ENCODE assay signal across 20 cellular contexts in the genomic region with DNA sequence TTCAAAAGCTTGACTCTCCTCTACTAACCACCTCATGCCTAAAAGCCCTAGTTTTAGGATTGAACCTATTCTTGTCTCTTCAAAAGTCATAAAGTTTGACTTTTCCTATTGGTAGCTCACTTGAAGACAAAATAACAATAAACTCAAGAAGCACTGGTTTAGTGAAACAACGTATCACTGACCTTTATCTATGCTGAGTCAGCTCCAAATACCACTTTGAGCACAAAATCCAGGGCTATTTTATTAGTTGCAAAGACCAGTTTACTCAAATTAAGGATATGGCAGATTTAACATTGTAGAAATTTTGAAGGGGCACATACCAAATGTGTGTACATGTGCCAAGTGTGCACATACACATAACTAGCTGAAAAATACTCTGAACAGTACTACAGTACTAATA. TPM values are rescaled to one million over a fixed set of nuclear protein-coding genes. Genes with fewer than 3 reads are reported as not detected.
A peak's percentile ranks its signal among the peaks of the same experiment; 100 is the strongest.
DNase-seq lines count a peak whose midpoint lies in the region; ATAC-seq, FAIRE-seq and TF ChIP-seq lines count a peak whose summit lies in the region.
"Had no signal": no experiment of that assay in that cellular context is flagged by ENCODE, and none has a peak within 500 bp of the region (broad histone marks: within the 10 kb centered on the region; RNA-seq: fewer than 3 reads in every experiment).

No MANE protein-coding gene starts in this region.

- H3K27me3 ChIP-seq in IMR-90 (ENCODE audit: control insufficient read depth, insufficient read depth, low read length) (no peaks in the 10 kb centered on the region), K562 (ENCODE audit: control insufficient read depth in 2 of 2, insufficient read depth in 2 of 2, low read length in 2 of 2) (no peaks in the 10 kb centered on the region), H7 (ENCODE audit: control insufficient read depth, insufficient read depth, low read length) (no peaks in the 10 kb centered on the region)
- H3K27me3 ChIP-seq: BE2C; BLaER1 treated with 17β-estradiol and CSF1 and Interleukin-3, amounts not matched to agents 10 nM and 100 nM had no signal

- no peak overlapping the region for H4K8ac ChIP-seq in IMR-90 (ENCODE audit: low read depth in 2 of 2, low read length in 2 of 2)

- in situ Hi-C loops in IMR-90 (cut with MboI; ENCODE audit: low sequenced_read_pairs), result no loop called here
- in situ Hi-C loops in K562 (cut with MboI), result no loop called here

- H4K20me1 ChIP-seq in IMR-90 (ENCODE audit: insufficient read depth, low read length) (no peaks in the 10 kb centered on the region), K562 (replicated peaks; ENCODE audit: control insufficient read depth, insufficient read depth, low read length) (no peaks in the 10 kb centered on the region)
- H4K20me1 ChIP-seq: BLaER1 treated with 17β-estradiol and CSF1 and Interleukin-3, amounts not matched to agents 10 nM and 100 nM had no signal

- H3K9ac ChIP-seq in IMR-90 (ENCODE audit: low read depth, low read length), result no peak overlapping the region
- H3K9ac ChIP-seq in K562 (ENCODE audit: insufficient read depth in 1 of 2, low read depth in 2 of 2, low read length in 2 of 2), result no peak overlapping the region
- H3K9ac ChIP-seq: BLaER1 treated with 17β-estradiol and CSF1 and Interleukin-3, amounts not matched to agents 10 nM and 100 nM; GM23248 had no signal

- H3K4ac ChIP-seq in IMR-90 (ENCODE audit: low read depth, low read length), result no peak overlapping the region

- H2BK20ac ChIP-seq in IMR-90 (ENCODE audit: low read depth, low read length), result no peak overlapping the region

- TF ChIP-seq RAD21 in IMR-90 (IDR thresholded peaks at IDR 0.05; ENCODE audit: low read length), result no peak
- TF ChIP-seq RAD21 in K562 (CRISPR knock-in tag; conservative IDR thresholded peaks at IDR 0.05 in 1 of 2, IDR thresholded peaks at IDR 0.05 in 1 of 2), result no peak

- peak overlapping the region; percentile 75 for H3K27ac Mint-ChIP-seq in Calu3 (ENCODE audit: unreplicated experiment)
- H3K27ac Mint-ChIP-seq: CD4-positive, alpha-beta memory T cell had no signal

- POLR2A ChIA-PET in IMR-90 (lab: Charles Lee; ENCODE audit: unreplicated experiment), result no interaction called here
- POLR2A ChIA-PET in K562 (lab: Yijun Ruan, JAX), result no interaction called here

- peaks cover 30% of the 10 kb centered on the region for H3K4me1 Mint-ChIP-seq in Calu3 (ENCODE audit: low read depth, unreplicated experiment)
- H3K4me1 Mint-ChIP-seq: CD4-positive, alpha-beta memory T cell had no signal

- no peak overlapping the region for H4K91ac ChIP-seq in IMR-90 (ENCODE audit: insufficient read depth, low read depth, low read length)

- H3K4me3 ChIP-seq in IMR-90 (ENCODE audit: insufficient read depth, low read depth, low read length) (no peak overlapping the region), K562 (no peak overlapping the region), H7 (ENCODE audit: insufficient read depth, low read depth, low read length) (no peak overlapping the region)
- H3K4me3 ChIP-seq: BLaER1 treated with 17β-estradiol and CSF1 and Interleukin-3, amounts not matched to agents 10 nM and 100 nM; GM23248; HAP-1 had no signal

- intact Hi-C loops in Calu3 (cut with micrococcal nuclease; ENCODE audit: unreplicated experiment), result loop anchor here (2.0 kb wide), 1 partner anchor 50 kb away; no protein-coding TSS in a partner anchor
- intact Hi-C loops in IMR-90 (cut with micrococcal nuclease), result loop anchor here (5.0 kb wide), 1 partner anchor 49 kb away; no protein-coding TSS in a partner anchor
- intact Hi-C loops in K562 (cut with micrococcal nuclease), result loop anchor here (5.0 kb wide), 1 partner anchor 39 kb away; no protein-coding TSS in a partner anchor

- TF ChIP-seq CTCF in Calu3 (IDR thresholded peaks at IDR 0.05; ENCODE audit: unreplicated experiment), result no peak
- TF ChIP-seq CTCF in IMR-90 (conservative IDR thresholded peaks at IDR 0.05; ENCODE audit: low read depth, low read length), result no peak
- TF ChIP-seq CTCF in K562 (IDR thresholded peaks at IDR 0.05 in 2 of 3, conservative IDR thresholded peaks at IDR 0.05 in 1 of 3; ENCODE audit: insufficient read depth in 2 of 3, low read depth in 1 of 3, low read length in 3 of 3), result no peak

- WGBS in IMR-90 (ENCODE audit: extremely low coverage in 2 of 2, insufficient read length in 1 of 2), 2 experiments, result no CpG with 5 or more reads among the region's 1 CpG
- WGBS in K562 (ENCODE audit: insufficient coverage, low coverage, missing lambda C conversion rate), result no CpG with 5 or more reads among the region's 1 CpG

- H3K27me3 Mint-ChIP-seq in Calu3 (ENCODE audit: unreplicated experiment), result no peaks in the 10 kb centered on the region
- H3K27me3 Mint-ChIP-seq: CD4-positive, alpha-beta memory T cell had no signal

- H2BK15ac ChIP-seq in IMR-90 (ENCODE audit: low read depth, low read length), result no peak overlapping the region

- no peak overlapping the region for H4K5ac ChIP-seq in IMR-90 (ENCODE audit: low read depth, low read length)

- H3K79me2 ChIP-seq in K562 (ENCODE audit: control insufficient read depth, insufficient read depth, low read length), result no peaks in the 10 kb centered on the region

- peak overlapping the region; percentile 45 for H3K4me3 Mint-ChIP-seq in Calu3 (ENCODE audit: low read depth, unreplicated experiment)
- H3K4me3 Mint-ChIP-seq: CD4-positive, alpha-beta memory T cell had no signal

- no peak for TF ChIP-seq EP300 in K562 (IDR thresholded peaks at IDR 0.05; ENCODE audit: low read length)

- no peak overlapping the region for H2AK5ac ChIP-seq in IMR-90 (ENCODE audit: low read depth, low read length)

- H3K56ac ChIP-seq in IMR-90 (ENCODE audit: extremely low read depth, insufficient read depth, low read length), result no peak overlapping the region

- dilution Hi-C loops in IMR-90 (cut with HindIII; ENCODE audit: low sequenced_read_pairs, unreplicated experiment), result no loop called here

- H3K14ac ChIP-seq in IMR-90 (replicated peaks; ENCODE audit: low read depth, low read length), result no peak overlapping the region

- H3K18ac ChIP-seq in IMR-90 (ENCODE audit: low read depth, low read length), result no peak overlapping the region

- H3K23ac ChIP-seq in IMR-90 (ENCODE audit: low read depth, low read length), result no peak overlapping the region

- peaks cover 19% of the 10 kb centered on the region for H3K36me3 Mint-ChIP-seq in Calu3 (ENCODE audit: insufficient read depth, unreplicated experiment)
- H3K36me3 Mint-ChIP-seq: CD4-positive, alpha-beta memory T cell had no signal

- H2AFZ ChIP-seq in IMR-90 (replicated peaks; ENCODE audit: low read length, poor library complexity) (no peak overlapping the region), K562 (ENCODE audit: low read depth, low read length) (no peak overlapping the region)
- H2AFZ ChIP-seq: GM23248 had no signal

- H3K4me1 ChIP-seq in IMR-90 (ENCODE audit: control insufficient read depth, insufficient read depth, low read length) (no peaks in the 10 kb centered on the region), K562 (replicated peaks in 1 of 2; ENCODE audit: control insufficient read depth in 2 of 2, insufficient read depth in 2 of 2, low read length in 2 of 2) (no peaks in the 10 kb centered on the region)
- H3K4me1 ChIP-seq: BE2C; BLaER1 treated with 17β-estradiol and CSF1 and Interleukin-3, amounts not matched to agents 10 nM and 100 nM; HAP-1 had no signal

- no peaks in the 10 kb centered on the region for H3K9me3 Mint-ChIP-seq in Calu3 (ENCODE audit: low read depth, unreplicated experiment)

- H3K27ac ChIP-seq in IMR-90 (ENCODE audit: insufficient read depth, low read length) (no peak overlapping the region), K562 (ENCODE audit: extremely low read depth, low read depth, low read length) (no peak overlapping the region)
- H3K27ac ChIP-seq: BLaER1 treated with 17β-estradiol and CSF1 and Interleukin-3, amounts not matched to agents 10 nM and 100 nM; GM23248 had no signal

- no peak for FAIRE-seq in K562 (lab: Jason Lieb, UNC)
- FAIRE-seq: G401.6, GM12892 had no signal

- no peaks in the 10 kb centered on the region for H3K79me1 ChIP-seq in IMR-90 (ENCODE audit: low read depth in 1 of 2, low read length in 2 of 2)

- DNase-seq in Calu3 (no peak), IMR-90 (no peak), K562 (ENCODE audit: extremely low read depth in 1 of 4, low spot score in 3 of 4) (no peak), H7 (no peak), AG08396 (ENCODE audit: low spot score) (no peak), dermis blood vessel endothelial cell (no peak)
- DNase-seq: AML-193; BE2C; CD4-positive, alpha-beta memory T cell; COR-L47; DMS153; DND-41; GM23248 had no signal

- no peak overlapping the region for H2BK5ac ChIP-seq in IMR-90 (ENCODE audit: low read depth, low read length, poor library complexity, severe bottlenecking)

- BruUV-seq in Calu3 (replicated peaks; lab: Mats Ljungman, UMichigan) (no TSS peak), IMR-90 (replicated peaks; lab: Mats Ljungman, UMichigan) (no TSS peak), K562 (replicated peaks; lab: Mats Ljungman, UMichigan) (no TSS peak)

- H2AK9ac ChIP-seq in IMR-90 (replicated peaks; ENCODE audit: low read depth, low read length, poor library complexity), result no peak overlapping the region

- no peaks in the 10 kb centered on the region; the same call in 1 of the 2 replicates for H3K9me3 ChIP-seq in IMR-90 (ENCODE audit: control insufficient read depth, insufficient read depth, low read length)
- H3K9me3 ChIP-seq in K562 (replicated peaks; ENCODE audit: control insufficient read depth, insufficient read depth, low read depth, low read length), result no peaks in the 10 kb centered on the region
- H3K9me3 ChIP-seq: BE2C, HAP-1 had no signal

- TF ChIP-seq POLR2A in IMR-90 (IDR thresholded peaks at IDR 0.05; ENCODE audit: low read depth, low read length) (no peak), K562 (conservative IDR thresholded peaks at IDR 0.05) (no peak)

- H3K36me3 ChIP-seq in IMR-90 (ENCODE audit: control insufficient read depth, insufficient read depth, low read length) (no peaks in the 10 kb centered on the region), K562 (ENCODE audit: control insufficient read depth, insufficient read depth, low read length) (no peaks in the 10 kb centered on the region), H7 (replicated peaks; ENCODE audit: control insufficient read depth, insufficient read depth, low read length) (no peaks in the 10 kb centered on the region)
- H3K36me3 ChIP-seq: BE2C; BLaER1 treated with 17β-estradiol and CSF1 and Interleukin-3, amounts not matched to agents 10 nM and 100 nM; HAP-1 had no signal

- CTCF ChIA-PET in Calu3 (lab: Charles Lee), result no interaction called here
- CTCF ChIA-PET in IMR-90 (lab: Yijun Ruan, JAX), result interaction anchor here (2.0 kb wide), 1 partner anchor 12 kb away, joined by 10 read pairs; no protein-coding TSS in a partner anchor
- CTCF ChIA-PET in K562 (lab: Yijun Ruan, JAX; ENCODE audit: low intra/inter-chr PET ratio), result no interaction called here

- H3K9me1 ChIP-seq in IMR-90 (ENCODE audit: insufficient read depth, low read length) (no peaks in the 10 kb centered on the region), K562 (ENCODE audit: control insufficient read depth, insufficient read depth, low read length) (no peaks in the 10 kb centered on the region)

- no peak overlapping the region for H2BK120ac ChIP-seq in IMR-90 (ENCODE audit: low read depth, low read length)

- H3K4me2 ChIP-seq in IMR-90 (ENCODE audit: low read depth, low read length) (no peak overlapping the region), K562 (ENCODE audit: insufficient read depth, low read length) (no peak overlapping the region)
- H3K4me2 ChIP-seq: BLaER1 treated with 17β-estradiol and CSF1 and Interleukin-3, amounts not matched to agents 10 nM and 100 nM had no signal

- ATAC-seq in IMR-90 (ENCODE audit: low read depth), result no peak
- no peak for ATAC-seq in K562

RNA-seq across cellular contexts. Expression of gene PIK3C2G, which starts 45.0 kb away (rescaled TPM):
- total RNA-seq in Calu3 (2022) (24.0 and 24.3 TPM in 2 replicates), IMR-90 (2012; rRNA removed) (not detected in 2 replicates), K562 (2014; rRNA removed) (not detected in 2 replicates), K562 (2014; rRNA removed; fragmentation: Illumina TruSeq; extraction: Trizol) (not detected in 2 replicates), K562 (2015; rRNA removed; fragmentation: Illumina TruSeq; extraction: Trizol) (not detected in 2 replicates), K562 (2021) (not detected in 2 replicates), dermis blood vessel endothelial cell (1.0 and 3.0 TPM in 2 replicates)
- polyA plus RNA-seq in IMR-90 (2012; rRNA removed) (not detected in 2 replicates), K562 (2011; rRNA removed) (not detected in 2 replicates), K562 (2014; fragmentation: Illumina TruSeq; extraction: Trizol) (not detected in 2 replicates), K562 (2014; fragmentation: Nextera tagmentation; extraction: Ambion mirVana) (not detected), K562 (2014; rRNA removed) (not detected in 2 replicates)
- polyA plus RNA-seq in IMR-90 (2012; cell fraction: cytosol; rRNA removed), result not detected in 2 replicates
- polyA plus RNA-seq in IMR-90 (2012; cell fraction: nucleus; rRNA removed; ENCODE audit: low replicate concordance), result not detected in 2 replicates
- total RNA-seq in K562 (2011; cell fraction: chromatin; rRNA removed; ENCODE audit: low replicate concordance), result not detected in 2 replicates
- total RNA-seq in K562 (2011; cell fraction: nucleolus; rRNA removed), result not detected in 2 replicates
- not detected in 2 replicates for total RNA-seq in K562 (2011; cell fraction: nucleoplasm; rRNA removed)
- polyA plus RNA-seq in K562 (2011; cell fraction: cytosol; rRNA removed), result not detected in 2 replicates
- polyA plus RNA-seq in K562 (2011; cell fraction: nucleus; rRNA removed), result not detected in 2 replicates
- polyA plus RNA-seq in K562 (2012), result not detected in 2 replicates
- not detected in 2 replicates for polyA minus RNA-seq in K562 (2011; rRNA and poly(A)+ RNA removed)
- polyA minus RNA-seq in K562 (2011; cell fraction: cytosol; rRNA and poly(A)+ RNA removed), result not detected in 2 replicates
- not detected in 2 replicates for polyA minus RNA-seq in K562 (2011; cell fraction: nucleus; rRNA and poly(A)+ RNA removed)
- not detected in 2 replicates for total RNA-seq in H7 (2014; rRNA removed; shearing (Covaris generic))
- total RNA-seq: A172; CD4-positive, alpha-beta memory T cell; GM23248; H4 had no signal
- polyA plus RNA-seq: AG04450; CD4-positive, alpha-beta memory T cell; GM23248 had no signal
